Comparison of ENCODE assay signal across 16 cellular contexts in genomic region chr10:126171555-126171954, GRCh38.
DNase-seq lines count a peak whose midpoint lies in the region; ATAC-seq and TF ChIP-seq lines count a peak whose summit lies in the region.
"Had no signal": no experiment of that assay in that cellular context is flagged by ENCODE, and none has a peak within 500 bp of the region (broad histone marks: within the 10 kb centered on the region; RNA-seq: fewer than 3 reads in every experiment).

No MANE protein-coding gene starts in this region.

- DNase-seq in GM04503 (ENCODE audit: low read depth) (peak; percentile 95), fibroblast of villous mesenchyme (ENCODE audit: low read depth) (peak; percentile 92), NAMALWA (ENCODE audit: low spot score) (no peak), NCI-H2081 treated with DMSO at 0.1 percent for 48 hours (lab: John Stamatoyannopoulos, UW) (no peak)
- DNase-seq: activated naive CD8-positive, alpha-beta T cell treated with anti-CD3 and anti-CD28 coated beads, Interleukin-2, amount 10 ng/mL, durations not matched to agents 7 days and 5 days; hippocampal formation; NCI-H1436; pancreas; SHP77; stimulated activated CD4-positive, alpha-beta T cell treated with anti-CD3 and anti-CD28 coated beads, Interleukin-4, amount 100 ng/mL, for 24 hours; stimulated activated naive CD8-positive, alpha-beta T cell treated with anti-CD3 and anti-CD28 coated beads, Interleukin-15, amount 100 ng/mL, for 72 hours had no signal

- no peak for TF ChIP-seq CTCF in fibroblast of villous mesenchyme (IDR thresholded peaks at IDR 0.05; ENCODE audit: insufficient read depth, low read depth, low read length)

- peak overlapping the region in 11 of 21 experiments; percentile 1 to 57 (median 27) for H3K27ac ChIP-seq in skin epidermis
- H3K27ac ChIP-seq: pancreas, VCaP had no signal

- H3K4me3 ChIP-seq in fibroblast of villous mesenchyme (ENCODE audit: low read depth, low read length): peak overlapping the region; percentile 4
- no peak overlapping the region for H3K4me3 ChIP-seq in skin epidermis
- H3K4me3 ChIP-seq: lung, pancreas had no signal

- ATAC-seq in SK-N-SH treated with all-trans-retinoic acid at 6 μM for 48 hours: peak; percentile 37; the same call in 2 of the 3 replicates
- ATAC-seq in GM18907 (IDR thresholded peaks at IDR 0.05; ENCODE audit: unreplicated experiment): no peak
- ATAC-seq: stimulated activated naive CD8-positive, alpha-beta T cell treated with anti-CD3 and anti-CD28 coated beads, Interleukin-15, amount 100 ng/mL, for 72 hours had no signal

TF ChIP-seq in SK-N-SH treated with all-trans-retinoic acid at 6 μM for 48 hours, 23 proteins besides CTCF, POLR2A, EP300 and RAD21:
- TF ChIP-seq ZFP30 (CRISPR knock-in tag; IDR thresholded peaks at IDR 0.05): no peak
- no peak for TF ChIP-seq OSR1 (CRISPR knock-in tag; IDR thresholded peaks at IDR 0.05)
- TF ChIP-seq TCF4 (CRISPR knock-in tag; IDR thresholded peaks at IDR 0.05; ENCODE audit: borderline replicate concordance): no peak
- TF ChIP-seq ZFP3 (CRISPR knock-in tag; IDR thresholded peaks at IDR 0.05): no peak
- TF ChIP-seq, protein P1, sequence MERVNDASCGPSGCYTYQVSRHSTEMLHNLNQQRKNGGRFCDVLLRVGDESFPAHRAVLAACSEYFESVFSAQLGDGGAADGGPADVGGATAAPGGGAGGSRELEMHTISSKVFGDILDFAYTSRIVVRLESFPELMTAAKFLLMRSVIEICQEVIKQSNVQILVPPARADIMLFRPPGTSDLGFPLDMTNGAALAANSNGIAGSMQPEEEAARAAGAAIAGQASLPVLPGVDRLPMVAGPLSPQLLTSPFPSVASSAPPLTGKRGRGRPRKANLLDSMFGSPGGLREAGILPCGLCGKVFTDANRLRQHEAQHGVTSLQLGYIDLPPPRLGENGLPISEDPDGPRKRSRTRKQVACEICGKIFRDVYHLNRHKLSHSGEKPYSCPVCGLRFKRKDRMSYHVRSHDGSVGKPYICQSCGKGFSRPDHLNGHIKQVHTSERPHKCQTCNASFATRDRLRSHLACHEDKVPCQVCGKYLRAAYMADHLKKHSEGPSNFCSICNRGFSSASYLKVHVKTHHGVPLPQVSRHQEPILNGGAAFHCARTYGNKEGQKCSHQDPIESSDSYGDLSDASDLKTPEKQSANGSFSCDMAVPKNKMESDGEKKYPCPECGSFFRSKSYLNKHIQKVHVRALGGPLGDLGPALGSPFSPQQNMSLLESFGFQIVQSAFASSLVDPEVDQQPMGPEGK (CRISPR knock-in tag; IDR thresholded peaks at IDR 0.05; ENCODE audit: borderline replicate concordance): no peak
- TF ChIP-seq ZNF70 (CRISPR knock-in tag; IDR thresholded peaks at IDR 0.05): no peak
- TF ChIP-seq PPARA (CRISPR knock-in tag; IDR thresholded peaks at IDR 0.05; ENCODE audit: borderline replicate concordance): no peak
- no peak for TF ChIP-seq ZNF565 (CRISPR knock-in tag; conservative IDR thresholded peaks at IDR 0.05; ENCODE audit: low read depth)
- TF ChIP-seq, protein P2, sequence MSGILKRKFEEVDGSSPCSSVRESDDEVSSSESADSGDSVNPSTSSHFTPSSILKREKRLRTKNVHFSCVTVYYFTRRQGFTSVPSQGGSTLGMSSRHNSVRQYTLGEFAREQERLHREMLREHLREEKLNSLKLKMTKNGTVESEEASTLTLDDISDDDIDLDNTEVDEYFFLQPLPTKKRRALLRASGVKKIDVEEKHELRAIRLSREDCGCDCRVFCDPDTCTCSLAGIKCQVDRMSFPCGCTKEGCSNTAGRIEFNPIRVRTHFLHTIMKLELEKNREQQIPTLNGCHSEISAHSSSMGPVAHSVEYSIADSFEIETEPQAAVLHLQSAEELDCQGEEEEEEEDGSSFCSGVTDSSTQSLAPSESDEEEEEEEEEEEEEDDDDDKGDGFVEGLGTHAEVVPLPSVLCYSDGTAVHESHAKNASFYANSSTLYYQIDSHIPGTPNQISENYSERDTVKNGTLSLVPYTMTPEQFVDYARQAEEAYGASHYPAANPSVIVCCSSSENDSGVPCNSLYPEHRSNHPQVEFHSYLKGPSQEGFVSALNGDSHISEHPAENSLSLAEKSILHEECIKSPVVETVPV (CRISPR knock-in tag; IDR thresholded peaks at IDR 0.05): no peak
- TF ChIP-seq, protein P3, sequence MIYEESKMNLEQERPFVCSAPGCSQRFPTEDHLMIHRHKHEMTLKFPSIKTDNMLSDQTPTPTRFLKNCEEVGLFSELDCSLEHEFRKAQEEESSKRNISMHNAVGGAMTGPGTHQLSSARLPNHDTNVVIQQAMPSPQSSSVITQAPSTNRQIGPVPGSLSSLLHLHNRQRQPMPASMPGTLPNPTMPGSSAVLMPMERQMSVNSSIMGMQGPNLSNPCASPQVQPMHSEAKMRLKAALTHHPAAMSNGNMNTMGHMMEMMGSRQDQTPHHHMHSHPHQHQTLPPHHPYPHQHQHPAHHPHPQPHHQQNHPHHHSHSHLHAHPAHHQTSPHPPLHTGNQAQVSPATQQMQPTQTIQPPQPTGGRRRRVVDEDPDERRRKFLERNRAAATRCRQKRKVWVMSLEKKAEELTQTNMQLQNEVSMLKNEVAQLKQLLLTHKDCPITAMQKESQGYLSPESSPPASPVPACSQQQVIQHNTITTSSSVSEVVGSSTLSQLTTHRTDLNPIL (CRISPR knock-in tag; IDR thresholded peaks at IDR 0.05; ENCODE audit: low read depth): no peak
- no peak for TF ChIP-seq ARNTL (CRISPR knock-in tag; IDR thresholded peaks at IDR 0.05; ENCODE audit: borderline replicate concordance, low read depth)
- no peak for TF ChIP-seq GLIS3 (CRISPR knock-in tag; IDR thresholded peaks at IDR 0.05)
- TF ChIP-seq, protein P4, sequence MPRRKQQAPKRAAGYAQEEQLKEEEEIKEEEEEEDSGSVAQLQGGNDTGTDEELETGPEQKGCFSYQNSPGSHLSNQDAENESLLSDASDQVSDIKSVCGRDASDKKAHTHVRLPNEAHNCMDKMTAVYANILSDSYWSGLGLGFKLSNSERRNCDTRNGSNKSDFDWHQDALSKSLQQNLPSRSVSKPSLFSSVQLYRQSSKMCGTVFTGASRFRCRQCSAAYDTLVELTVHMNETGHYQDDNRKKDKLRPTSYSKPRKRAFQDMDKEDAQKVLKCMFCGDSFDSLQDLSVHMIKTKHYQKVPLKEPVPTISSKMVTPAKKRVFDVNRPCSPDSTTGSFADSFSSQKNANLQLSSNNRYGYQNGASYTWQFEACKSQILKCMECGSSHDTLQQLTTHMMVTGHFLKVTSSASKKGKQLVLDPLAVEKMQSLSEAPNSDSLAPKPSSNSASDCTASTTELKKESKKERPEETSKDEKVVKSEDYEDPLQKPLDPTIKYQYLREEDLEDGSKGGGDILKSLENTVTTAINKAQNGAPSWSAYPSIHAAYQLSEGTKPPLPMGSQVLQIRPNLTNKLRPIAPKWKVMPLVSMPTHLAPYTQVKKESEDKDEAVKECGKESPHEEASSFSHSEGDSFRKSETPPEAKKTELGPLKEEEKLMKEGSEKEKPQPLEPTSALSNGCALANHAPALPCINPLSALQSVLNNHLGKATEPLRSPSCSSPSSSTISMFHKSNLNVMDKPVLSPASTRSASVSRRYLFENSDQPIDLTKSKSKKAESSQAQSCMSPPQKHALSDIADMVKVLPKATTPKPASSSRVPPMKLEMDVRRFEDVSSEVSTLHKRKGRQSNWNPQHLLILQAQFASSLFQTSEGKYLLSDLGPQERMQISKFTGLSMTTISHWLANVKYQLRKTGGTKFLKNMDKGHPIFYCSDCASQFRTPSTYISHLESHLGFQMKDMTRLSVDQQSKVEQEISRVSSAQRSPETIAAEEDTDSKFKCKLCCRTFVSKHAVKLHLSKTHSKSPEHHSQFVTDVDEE (CRISPR knock-in tag; IDR thresholded peaks at IDR 0.05): no peak
- no peak for TF ChIP-seq CSDC2 (CRISPR knock-in tag; IDR thresholded peaks at IDR 0.05)
- no peak for TF ChIP-seq SNAI2 (CRISPR knock-in tag; IDR thresholded peaks at IDR 0.05)
- no peak for TF ChIP-seq TOX (CRISPR knock-in tag; IDR thresholded peaks at IDR 0.05; ENCODE audit: borderline replicate concordance)
- TF ChIP-seq BACH2 (CRISPR knock-in tag; IDR thresholded peaks at IDR 0.05; ENCODE audit: borderline replicate concordance): no peak
- TF ChIP-seq POU6F1 (CRISPR knock-in tag; IDR thresholded peaks at IDR 0.05; ENCODE audit: borderline replicate concordance, low read depth): no peak
TF ChIP-seq in SK-N-SH treated with all-trans-retinoic acid at 6 μM for 48 hours: peak in this region for 0.

Comparison
In these comparisons a context has a peak if more than half of its experiments do, and no peak if none do; other contexts are left out.
1. DNase-seq: peak in GM04503 (single experiment) and fibroblast of villous mesenchyme (single experiment); none in NAMALWA (single experiment) and NCI-H2081 treated with DMSO at 0.1 percent for 48 hours (single experiment).